In the genomic region with DNA sequence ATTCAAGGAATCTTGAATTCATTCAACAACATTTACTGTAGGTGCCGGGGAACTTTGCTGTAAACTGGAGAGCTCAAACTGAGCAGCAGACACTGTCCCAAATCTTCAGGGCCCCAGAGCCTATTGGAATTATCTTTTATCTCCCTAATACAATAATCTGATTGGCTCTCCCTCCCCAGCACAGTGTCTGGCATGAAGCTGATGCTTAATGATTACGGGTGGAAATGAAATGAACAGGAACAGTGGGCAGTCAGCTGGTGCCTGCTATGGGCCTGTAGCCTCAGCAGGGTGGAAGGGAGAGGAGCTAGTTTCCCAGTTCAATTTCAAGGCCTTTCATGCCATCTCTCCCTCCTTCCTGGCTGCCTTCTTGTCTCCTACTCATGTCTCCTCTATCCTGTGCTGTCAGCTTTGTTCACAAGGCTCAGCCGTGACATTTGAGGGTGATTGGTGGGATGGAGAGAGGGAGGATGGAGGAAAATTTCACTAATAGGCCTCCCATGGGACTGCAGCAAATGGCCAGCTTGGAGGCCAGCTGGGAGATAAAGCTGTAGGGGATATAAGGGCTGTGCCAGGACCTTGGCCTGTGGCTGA, we compare ENCODE assay signal across 30 cellular contexts. TPM values are rescaled to one million over a fixed set of nuclear protein-coding genes. Genes with fewer than 3 reads are reported as not detected.
DNase-seq lines count a peak whose midpoint lies in the region; TF ChIP-seq lines count a peak whose summit lies in the region.
"Had no signal": no experiment of that assay in that cellular context is flagged by ENCODE, and none has a peak within 500 bp of the region (broad histone marks: within the 10 kb centered on the region; RNA-seq: fewer than 3 reads in every experiment).

No MANE protein-coding gene starts in this region.

- H3K18ac ChIP-seq in neuronal stem cell (ENCODE audit: low read length): peak overlapping the region; percentile 18

- no peak overlapping the region for H2AFZ ChIP-seq in neuronal stem cell (ENCODE audit: low read length)

- H3K27ac ChIP-seq in RWPE1 (peak overlapping the region; percentile 78), epithelial cell of prostate (peak overlapping the region; percentile 74), neuronal stem cell (replicated peaks; ENCODE audit: low read length) (no peak overlapping the region)
- H3K27ac ChIP-seq: cardiac muscle cell, thoracic aorta, uterus had no signal

- H3K4me2 ChIP-seq in neuronal stem cell (ENCODE audit: insufficient read depth, low read length, poor library complexity, severe bottlenecking): no peak overlapping the region

- H3K79me1 ChIP-seq in neuronal stem cell (ENCODE audit: low read depth, low read length): no peaks in the 10 kb centered on the region

- H3K14ac ChIP-seq in neuronal stem cell (ENCODE audit: low read length): no peak overlapping the region

- no peak overlapping the region for H2BK5ac ChIP-seq in neuronal stem cell (ENCODE audit: low read length)

- POLR2A ChIA-PET in RWPE1 (lab: Yijun Ruan, JAX; ENCODE audit: low non-redundant PET): no interaction called here

- peak overlapping the region; percentile 85 for H2AK5ac ChIP-seq in neuronal stem cell (ENCODE audit: low read depth, low read length)

- no CpG with 5 or more reads among the region's 3 CpGs for WGBS in neuronal stem cell (ENCODE audit: extremely low coverage in 2 of 2, insufficient read length in 2 of 2, insufficient replicate concordance in 1 of 2), 2 donors

- TF ChIP-seq CTCF in BE2C (IDR thresholded peaks at IDR 0.05; ENCODE audit: low read depth, low read length) (no peak), RWPE1 (conservative IDR thresholded peaks at IDR 0.05; ENCODE audit: low read depth) (no peak)

- H2BK15ac ChIP-seq in neuronal stem cell (ENCODE audit: low read length): peak overlapping the region; percentile 73

- no peak overlapping the region for H3K4ac ChIP-seq in neuronal stem cell (ENCODE audit: low read length)

- H4K91ac ChIP-seq in neuronal stem cell (ENCODE audit: low read depth, low read length, poor library complexity): no peak overlapping the region

- H3K4me1 ChIP-seq in BE2C: peaks cover 41% of the 10 kb centered on the region
- H3K4me1 ChIP-seq in neuronal stem cell (ENCODE audit: control insufficient read depth in 2 of 2, insufficient read depth in 1 of 2, low read depth in 1 of 2, low read length in 2 of 2): peaks cover 10 to 12% of the 10 kb centered on the region in 2 donors
- H3K4me1 ChIP-seq: uterus had no signal

- H2BK120ac ChIP-seq in neuronal stem cell (ENCODE audit: low read depth, low read length): no peak overlapping the region

- peak overlapping the region; percentile 12 for H3K4me3 ChIP-seq in BE2C (ENCODE audit: low read depth, low read length)
- no peak overlapping the region for H3K4me3 ChIP-seq in neuronal stem cell (ENCODE audit: low read length in 2 of 2)
- H3K4me3 ChIP-seq: ascending aorta, cardiac muscle cell, coronary artery, GM12878, skin epidermis, thoracic aorta, uterus had no signal

- H3K27me3 ChIP-seq in BE2C (no peaks in the 10 kb centered on the region), neuronal stem cell (ENCODE audit: control insufficient read depth in 3 of 3, insufficient read depth in 3 of 3, low read depth in 1 of 3, low read length in 3 of 3) (peaks cover 0 to 5% (median 0%) of the 10 kb centered on the region in 3 experiments)
- H3K27me3 ChIP-seq: ascending aorta, cardiac muscle cell, uterus had no signal

- H3K9me3 ChIP-seq in BE2C (no peaks in the 10 kb centered on the region), neuronal stem cell (replicated peaks in 1 of 2; ENCODE audit: control insufficient read depth in 2 of 2, insufficient read depth in 1 of 2, low read depth in 1 of 2, low read length in 2 of 2) (no peaks in the 10 kb centered on the region)
- H3K9me3 ChIP-seq: ascending aorta, thoracic aorta, uterus had no signal

- H3K23ac ChIP-seq in neuronal stem cell (ENCODE audit: low read depth, low read length, poor library complexity): no peak overlapping the region

- DNase-seq in BE2C: peak; percentile 72
- no peak for DNase-seq in RWPE1 (ENCODE audit: low spot score)
- DNase-seq in epithelial cell of prostate (ENCODE audit: low read depth, low spot score): no peak
- no peak for DNase-seq in neuronal stem cell (ENCODE audit: low spot score)
- DNase-seq in NCI-H128 (lab: John Stamatoyannopoulos, UW; ENCODE audit: unreplicated experiment): no peak
- DNase-seq in cerebellar cortex (ENCODE audit: low spot score): no peak
- DNase-seq in amygdala (lab: John Stamatoyannopoulos, UW): no peak
- no peak for DNase-seq in DMS79 treated with DMSO at 0.1 percent for 48 hours (lab: John Stamatoyannopoulos, UW)
- DNase-seq: activated CD4-positive, alpha-beta T cell treated with anti-CD3 and anti-CD28 coated beads, Interleukin-2, amount 10 ng/mL, durations not matched to agents 24 days and 14 days; activated gamma-delta T cell; activated naive CD8-positive, alpha-beta T cell treated with anti-CD3 and anti-CD28 coated beads, Interleukin-2, amount 10 ng/mL, durations not matched to agents 7 days and 5 days; activated T-cell treated with anti-CD3 and anti-CD28 coated beads, Interleukin-2, amount 50 U/mL, for 24 hours; DMS153; effector CD8-positive, alpha-beta T cell; foreskin fibroblast; KBM-7; NCI-H1092; NCI-H187 treated with DMSO at 0.1 percent for 48 hours; NCI-H526; SHP77 treated with DMSO at 0.1 percent for 48 hours; stimulated activated naive CD4-positive, alpha-beta T cell treated with Interleukin-2 at 50 U/mL for 16 hours; SW 1271; T-helper 9 cell; uterus had no signal

- no peak overlapping the region for H3K9ac ChIP-seq in neuronal stem cell (ENCODE audit: low read depth, low read length, poor library complexity)

- CTCF ChIA-PET in RWPE1 (lab: Yijun Ruan, JAX): interaction anchor here (2.3 to 6.7 kb wide), 2 partner anchors 10 to 20 kb away, joined by 10 to 48 read pairs; a partner anchor contains a TSS

- no peak overlapping the region for H2BK12ac ChIP-seq in neuronal stem cell (ENCODE audit: low read length)

- no peaks in the 10 kb centered on the region for H3K36me3 ChIP-seq in BE2C
- H3K36me3 ChIP-seq in neuronal stem cell (replicated peaks in 1 of 2; ENCODE audit: control insufficient read depth in 2 of 2, insufficient read depth in 2 of 2, low read length in 2 of 2): no peaks in the 10 kb centered on the region
- H3K36me3 ChIP-seq: ascending aorta, cardiac muscle cell, thoracic aorta, uterus had no signal

- no peak overlapping the region for H4K8ac ChIP-seq in neuronal stem cell (ENCODE audit: low read depth, low read length)

RNA-seq across cellular contexts. Expression of a gene that starts 4.3 kb away (rescaled TPM):
- polyA plus RNA-seq in BE2C (2012; ENCODE audit: insufficient read depth, insufficient read length, low read depth): 22.4 TPM
- polyA plus RNA-seq in neuronal stem cell (2013, experiment 1 of 2): 1.3 TPM
- 1.1 TPM for polyA plus RNA-seq in neuronal stem cell (2013, experiment 2 of 2)

RNA-seq across cellular contexts. Expression of a gene that starts 10.1 kb away (rescaled TPM):
- polyA plus RNA-seq in BE2C (2012; ENCODE audit: insufficient read depth, insufficient read length, low read depth): 65.5 TPM
- polyA plus RNA-seq in neuronal stem cell (2013, experiment 1 of 2): 12.5 TPM
- 12.3 TPM for polyA plus RNA-seq in neuronal stem cell (2013, experiment 2 of 2)

RNA-seq across cellular contexts. Expression of a gene that starts 37.7 kb away (rescaled TPM):
- polyA plus RNA-seq in BE2C (2012; ENCODE audit: insufficient read depth, insufficient read length, low read depth): not detected
- not detected for polyA plus RNA-seq in neuronal stem cell (2013, experiment 1 of 2)
- 0.07 TPM for polyA plus RNA-seq in neuronal stem cell (2013, experiment 2 of 2)

RNA-seq across cellular contexts. Expression of a gene that starts 56.8 kb away (rescaled TPM):
- polyA plus RNA-seq in BE2C (2012; ENCODE audit: insufficient read depth, insufficient read length, low read depth): 178 TPM
- 26.3 TPM for polyA plus RNA-seq in neuronal stem cell (2013, experiment 1 of 2)
- 27.4 TPM for polyA plus RNA-seq in neuronal stem cell (2013, experiment 2 of 2)

RNA-seq across cellular contexts. Expression of a gene that starts 57.1 kb away (rescaled TPM):
- polyA plus RNA-seq in BE2C (2012; ENCODE audit: insufficient read depth, insufficient read length, low read depth): 12.9 TPM
- polyA plus RNA-seq in neuronal stem cell (2013, experiment 1 of 2): 49.8 TPM
- 50.8 TPM for polyA plus RNA-seq in neuronal stem cell (2013, experiment 2 of 2)
